ENCODE assay signal across 1 cellular context in genomic region chr10:121608669-121609190, GRCh38.
TF ChIP-seq lines count a peak whose summit lies in the region.

No MANE protein-coding gene starts in this region.

TF ChIP-seq in WTC11, 78 proteins besides CTCF, POLR2A, EP300 and RAD21 (continued from another document):
- TF ChIP-seq CBFB (CRISPR knock-in tag; IDR thresholded peaks at IDR 0.05; ENCODE audit: low read depth) = peak; percentile 91; the same call in 1 of the 2 replicates
- TF ChIP-seq TEAD1 (CRISPR knock-in tag; IDR thresholded peaks at IDR 0.05) = no peak
- TF ChIP-seq EMX1 (CRISPR knock-in tag; IDR thresholded peaks at IDR 0.05) = no peak
- TF ChIP-seq GTF2I (CRISPR knock-in tag; conservative IDR thresholded peaks at IDR 0.05) = no peak
- no peak for TF ChIP-seq ZNF512 (CRISPR knock-in tag; IDR thresholded peaks at IDR 0.05; ENCODE audit: borderline replicate concordance)
- TF ChIP-seq ELF4 (CRISPR knock-in tag; IDR thresholded peaks at IDR 0.05; ENCODE audit: low read depth) = no peak
- peak; percentile 55; the same call in 1 of the 2 replicates for TF ChIP-seq E2F5 (CRISPR knock-in tag; IDR thresholded peaks at IDR 0.05)
- TF ChIP-seq KAT7 (CRISPR knock-in tag; IDR thresholded peaks at IDR 0.05; ENCODE audit: borderline replicate concordance) = 0 out of 2 replicates have a peak, but pooled peaks have one; percentile 33
- TF ChIP-seq ZNF396 (CRISPR knock-in tag; IDR thresholded peaks at IDR 0.05; ENCODE audit: borderline replicate concordance) = no peak
- no peak for TF ChIP-seq JAZF1 (CRISPR knock-in tag; IDR thresholded peaks at IDR 0.05)
- TF ChIP-seq PRRX2 (CRISPR knock-in tag; IDR thresholded peaks at IDR 0.05) = no peak
- TF ChIP-seq ERG (CRISPR knock-in tag; IDR thresholded peaks at IDR 0.05) = no peak
- no peak for TF ChIP-seq ZNF263 (CRISPR knock-in tag; IDR thresholded peaks at IDR 0.05; ENCODE audit: low read depth)
- TF ChIP-seq, protein P1, sequence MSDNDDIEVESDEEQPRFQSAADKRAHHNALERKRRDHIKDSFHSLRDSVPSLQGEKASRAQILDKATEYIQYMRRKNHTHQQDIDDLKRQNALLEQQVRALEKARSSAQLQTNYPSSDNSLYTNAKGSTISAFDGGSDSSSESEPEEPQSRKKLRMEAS (CRISPR knock-in tag; IDR thresholded peaks at IDR 0.05) = peak; percentile 28; the same call in 1 of the 2 replicates
- TF ChIP-seq ZNF416 (CRISPR knock-in tag; IDR thresholded peaks at IDR 0.05) = no peak
- no peak for TF ChIP-seq NR1H2 (CRISPR knock-in tag; IDR thresholded peaks at IDR 0.05)
- no peak for TF ChIP-seq MYBL2 (CRISPR knock-in tag; IDR thresholded peaks at IDR 0.05)
- TF ChIP-seq ZMAT4 (CRISPR knock-in tag; IDR thresholded peaks at IDR 0.05) = no peak
- no peak for TF ChIP-seq ATF1 (CRISPR knock-in tag; IDR thresholded peaks at IDR 0.05)
- TF ChIP-seq ZSCAN18 (CRISPR knock-in tag; IDR thresholded peaks at IDR 0.05) = no peak
- TF ChIP-seq HMGXB4 (CRISPR knock-in tag; IDR thresholded peaks at IDR 0.05) = peak; percentile 93; the same call in 1 of the 2 replicates
- no peak for TF ChIP-seq GRHL2 (CRISPR knock-in tag; IDR thresholded peaks at IDR 0.05; ENCODE audit: insufficient replicate concordance, severe bottlenecking)
- peak; percentile 16; the same call in 1 of the 2 replicates for TF ChIP-seq FOXP1 (CRISPR knock-in tag; IDR thresholded peaks at IDR 0.05; ENCODE audit: borderline replicate concordance)
- peak; percentile 50; the same call in 1 of the 2 replicates for TF ChIP-seq ESRRA (CRISPR knock-in tag; IDR thresholded peaks at IDR 0.05; ENCODE audit: borderline replicate concordance)
- TF ChIP-seq STAT6 (CRISPR knock-in tag; conservative IDR thresholded peaks at IDR 0.05; ENCODE audit: low read depth) = 0 out of 2 replicates have a peak, but pooled peaks have one; percentile 50
- TF ChIP-seq, protein P2, sequence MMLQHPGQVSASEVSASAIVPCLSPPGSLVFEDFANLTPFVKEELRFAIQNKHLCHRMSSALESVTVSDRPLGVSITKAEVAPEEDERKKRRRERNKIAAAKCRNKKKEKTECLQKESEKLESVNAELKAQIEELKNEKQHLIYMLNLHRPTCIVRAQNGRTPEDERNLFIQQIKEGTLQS (CRISPR knock-in tag; conservative IDR thresholded peaks at IDR 0.05) = no peak
- TF ChIP-seq HMGA2 (CRISPR knock-in tag; IDR thresholded peaks at IDR 0.05) = no peak
- TF ChIP-seq, protein P3, sequence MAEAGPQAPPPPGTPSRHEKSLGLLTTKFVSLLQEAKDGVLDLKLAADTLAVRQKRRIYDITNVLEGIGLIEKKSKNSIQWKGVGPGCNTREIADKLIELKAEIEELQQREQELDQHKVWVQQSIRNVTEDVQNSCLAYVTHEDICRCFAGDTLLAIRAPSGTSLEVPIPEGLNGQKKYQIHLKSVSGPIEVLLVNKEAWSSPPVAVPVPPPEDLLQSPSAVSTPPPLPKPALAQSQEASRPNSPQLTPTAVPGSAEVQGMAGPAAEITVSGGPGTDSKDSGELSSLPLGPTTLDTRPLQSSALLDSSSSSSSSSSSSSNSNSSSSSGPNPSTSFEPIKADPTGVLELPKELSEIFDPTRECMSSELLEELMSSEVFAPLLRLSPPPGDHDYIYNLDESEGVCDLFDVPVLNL (CRISPR knock-in tag; IDR thresholded peaks at IDR 0.05; ENCODE audit: borderline replicate concordance, low read depth) = no peak
- TF ChIP-seq ZNF671 (CRISPR knock-in tag; IDR thresholded peaks at IDR 0.05) = no peak
- 0 out of 2 replicates have a peak, but pooled peaks have one; percentile 15 for TF ChIP-seq ZNF121 (CRISPR knock-in tag; IDR thresholded peaks at IDR 0.05)
